21 cellular contexts compared by ENCODE assay signal in the genomic region with DNA sequence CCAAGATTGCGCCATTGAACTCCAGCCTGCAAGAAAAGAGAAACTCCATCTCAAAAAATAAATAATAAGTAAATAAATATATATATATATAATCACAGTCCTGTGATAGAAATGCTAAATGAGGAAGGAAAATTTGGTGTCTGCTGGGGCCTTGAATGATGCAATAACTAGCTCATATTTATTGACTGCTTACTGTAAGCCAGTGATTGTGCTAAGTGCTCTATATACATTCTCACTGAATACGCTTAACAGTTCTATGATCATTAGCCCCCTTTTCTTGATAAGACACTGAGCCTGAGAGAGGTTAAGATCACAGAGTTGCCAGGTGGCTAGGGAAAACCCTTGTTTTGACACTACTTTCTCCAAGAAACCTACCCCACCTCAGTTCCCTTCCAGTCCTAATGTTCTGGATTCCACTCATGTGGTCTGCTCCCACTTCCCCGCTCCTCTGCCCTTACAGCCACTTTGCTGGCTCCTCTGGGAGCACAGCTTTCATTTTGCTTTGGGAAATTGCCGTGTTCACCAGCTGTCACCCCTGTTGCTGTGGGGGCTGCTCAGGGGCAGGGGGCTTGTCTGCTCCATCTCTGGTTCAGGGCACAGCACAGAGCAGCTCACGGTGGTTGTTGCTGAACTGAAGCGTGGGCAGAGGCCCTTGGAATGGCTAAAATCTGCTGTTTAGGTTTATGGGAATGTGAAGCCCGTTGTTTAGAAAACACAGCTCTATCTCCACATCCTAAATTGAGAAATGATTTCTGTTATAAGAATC. TPM values are rescaled to one million over a fixed set of nuclear protein-coding genes. Genes with fewer than 3 reads are reported as not detected.
DNase-seq lines count a peak whose midpoint lies in the region; ATAC-seq, FAIRE-seq and TF ChIP-seq lines count a peak whose summit lies in the region.
"Had no signal": no experiment of that assay in that cellular context is flagged by ENCODE, and none has a peak within 500 bp of the region (broad histone marks: within the 10 kb centered on the region; RNA-seq: fewer than 3 reads in every experiment).

No MANE protein-coding gene starts in this region.

- no peaks in the 10 kb centered on the region for H3K36me3 Mint-ChIP-seq in natural killer cell
- H3K36me3 Mint-ChIP-seq in natural killer cell treated with Interleukin-12 subunit alpha and Interleukin-12 subunit beta and Interleukin-15 and Interleukin-18, amount 100 ng/mL, for 72 hours: no peaks in the 10 kb centered on the region
- peaks cover 36% of the 10 kb centered on the region for H3K36me3 Mint-ChIP-seq in endodermal cell (ENCODE audit: low read depth)

- RAD21 ChIA-PET in GM12878 (lab: Charles Lee; ENCODE audit: unreplicated experiment): interaction anchor here (1.1 kb wide), 1 partner anchor 36 kb away, joined by 4 read pairs; no protein-coding TSS in a partner anchor

- H3K4me1 Mint-ChIP-seq in natural killer cell (peaks cover 5 to 7% of the 10 kb centered on the region in 2 donors), endodermal cell (no peaks in the 10 kb centered on the region)
- H3K4me1 Mint-ChIP-seq in natural killer cell treated with Interleukin-12 subunit alpha and Interleukin-12 subunit beta and Interleukin-15 and Interleukin-18, amount 100 ng/mL, for 72 hours (ENCODE audit: low read depth in 2 of 2): peaks cover 0 to 8% of the 10 kb centered on the region in 2 donors

- no peak for TF ChIP-seq RAD21 in GM12878 (IDR thresholded peaks at IDR 0.05; ENCODE audit: insufficient read depth, low read depth, low read length)

- H3K27me3 ChIP-seq in GM12878 (replicated peaks in 1 of 2; ENCODE audit: control insufficient read depth in 2 of 2, insufficient read depth in 2 of 2, low read length in 1 of 2): peaks cover 0 to 1% of the 10 kb centered on the region in 2 experiments; a peak in 1 of 4 replicates
- H3K27me3 ChIP-seq in endodermal cell (ENCODE audit: control insufficient read depth, insufficient read depth, low read length, poor library complexity, severe bottlenecking): peaks cover 48% of the 10 kb centered on the region
- H3K27me3 ChIP-seq: uterus had no signal

- TF ChIP-seq EP300 in GM12878 (IDR thresholded peaks at IDR 0.05; ENCODE audit: borderline replicate concordance in 1 of 2, control insufficient read depth in 1 of 2, low read depth in 2 of 2, low read length in 2 of 2): no peak

- H3K36me3 ChIP-seq in GM12878 (ENCODE audit: control insufficient read depth in 2 of 2, insufficient read depth in 2 of 2, low read length in 1 of 2) (peaks cover 0 to 23% of the 10 kb centered on the region in 2 experiments), endodermal cell (ENCODE audit: control insufficient read depth, insufficient read depth, low read length) (peaks cover 36% of the 10 kb centered on the region)
- H3K36me3 ChIP-seq: uterus had no signal

- no peak overlapping the region for H2AFZ ChIP-seq in GM12878 (ENCODE audit: control insufficient read depth, low read depth, low read length)
- H2AFZ ChIP-seq: hepatocyte had no signal

- H4K20me1 ChIP-seq in GM12878 (ENCODE audit: control insufficient read depth, insufficient read depth): no peaks in the 10 kb centered on the region

- no peak overlapping the region for H3K4me3 ChIP-seq in NB4 (ENCODE audit: low read depth, low read length)
- H3K4me3 ChIP-seq in GM12878: no peak overlapping the region
- H3K4me3 ChIP-seq in endodermal cell (ENCODE audit: low read length): no peak overlapping the region
- H3K4me3 ChIP-seq: hepatocyte, uterus had no signal

- POLR2A ChIA-PET in GM12878 (lab: Charles Lee): interaction anchor here (0.6 to 1.2 kb wide), 2 partner anchors 11 to 162 kb away, joined by 4 to 7 read pairs; no protein-coding TSS in a partner anchor

- no peak for TF ChIP-seq POLR2A in NB4 (IDR thresholded peaks at IDR 0.05; ENCODE audit: extremely low read depth, insufficient read length)
- no peak for TF ChIP-seq POLR2A in GM12878 (IDR thresholded peaks at IDR 0.05; ENCODE audit: low read depth, low read length)

- TF ChIP-seq CTCF in natural killer cell (IDR thresholded peaks at IDR 0.05): no peak
- TF ChIP-seq CTCF in NB4 (IDR thresholded peaks at IDR 0.05; ENCODE audit: low read depth, low read length): no peak
- TF ChIP-seq CTCF in GM12878 (IDR thresholded peaks at IDR 0.05 in 2 of 3, conservative IDR thresholded peaks at IDR 0.05 in 1 of 3; ENCODE audit: control insufficient read depth in 2 of 3, extremely low read depth in 1 of 3, insufficient read depth in 1 of 3, low read depth in 3 of 3, low read length in 3 of 3): no peak
- TF ChIP-seq CTCF in endodermal cell (conservative IDR thresholded peaks at IDR 0.05): no peak

- H3K9ac ChIP-seq in GM12878 (ENCODE audit: control insufficient read depth, insufficient read depth, low read length) (no peak overlapping the region), endodermal cell (ENCODE audit: extremely low read depth, low read length, poor library complexity, severe bottlenecking) (no peak overlapping the region)

- no peaks in the 10 kb centered on the region for H3K79me2 ChIP-seq in GM12878 (ENCODE audit: control insufficient read depth, insufficient read depth, low read length)
- H3K79me2 ChIP-seq: hepatocyte had no signal

- H3K4me3 Mint-ChIP-seq in natural killer cell: peak overlapping the region; percentile 47
- no peak overlapping the region for H3K4me3 Mint-ChIP-seq in natural killer cell treated with Interleukin-12 subunit alpha and Interleukin-12 subunit beta and Interleukin-15 and Interleukin-18, amount 100 ng/mL, for 72 hours
- no peak overlapping the region for H3K4me3 Mint-ChIP-seq in endodermal cell

- DNase-seq in natural killer cell (no peak), NB4 (ENCODE audit: low read depth) (peak; percentile 56), GM12878 (ENCODE audit: low read depth, low spot score) (no peak), EL (no peak), endodermal cell (no peak)
- no peak for DNase-seq in natural killer cell treated with Interleukin-12 subunit alpha and Interleukin-12 subunit beta and Interleukin-15 and Interleukin-18, amount 100 ng/mL, for 72 hours (ENCODE audit: low spot score)
- no peak for DNase-seq in activated CD4-positive, alpha-beta T cell treated with anti-CD3 and anti-CD28 coated beads, Interleukin-2, amount 50 U/mL, for 1 hour
- DNase-seq: anterior cingulate cortex; central memory CD4-positive, alpha-beta T cell; effector CD4-positive, alpha-beta T cell; NCI-H187 treated with DMSO at 0.1 percent for 48 hours; NCI-H510A treated with DMSO at 0.1 percent for 48 hours; stimulated activated CD4-positive, alpha-beta T cell treated with anti-CD3 and anti-CD28 coated beads, Interleukin-2, amount 100 ng/mL, for 48 hours; uterus had no signal

- in situ Hi-C loops in GM12878 (cut with MboI): loop anchor here (5.0 kb wide), 1 partner anchor 48 kb away; no protein-coding TSS in a partner anchor

- SMC1A ChIA-PET in GM12878 (lab: Charles Lee; ENCODE audit: uncharacterized antibody, unreplicated experiment): interaction anchor here (1.7 to 2.5 kb wide), 2 partner anchors 18 to 50 kb away, joined by 5 to 6 read pairs; no protein-coding TSS in a partner anchor

- FAIRE-seq in GM12878 (lab: Jason Lieb, UNC): no peak
- FAIRE-seq: D721Med, GM12892, kidney had no signal

- no peak overlapping the region for H3K4me2 ChIP-seq in GM12878 (ENCODE audit: control insufficient read depth, insufficient read depth)
- H3K4me2 ChIP-seq: hepatocyte had no signal

- H3K27ac Mint-ChIP-seq in natural killer cell (peak overlapping the region; percentile 27 to 29), endodermal cell (no peak overlapping the region)
- no peak overlapping the region for H3K27ac Mint-ChIP-seq in natural killer cell treated with Interleukin-12 subunit alpha and Interleukin-12 subunit beta and Interleukin-15 and Interleukin-18, amount 100 ng/mL, for 72 hours
- H3K27ac Mint-ChIP-seq: activated T-helper 2 cell treated with anti-CD3 and anti-CD28 coated beads, Interferon-gamma antibody, Interleukin-2, Interleukin-4, amounts not matched to agents 10 μg/mL and 5 μg/mL and 100 μg/mL, durations not matched to agents 14 hours and 24 hours and 36 hours had no signal

- intact Hi-C loops in natural killer cell (cut with micrococcal nuclease) (no loop called here), GM12878 (cut with micrococcal nuclease; ENCODE audit: unreplicated experiment) (loop anchor here (5.0 kb wide), 1 partner anchor 48 kb away; no protein-coding TSS in a partner anchor)

- H3K27ac ChIP-seq in GM12878 (ENCODE audit: control insufficient read depth, insufficient read depth) (no peak overlapping the region), endodermal cell (ENCODE audit: low read depth, low read length) (no peak overlapping the region)
- H3K27ac ChIP-seq: hepatocyte had no signal

- H3K4me1 ChIP-seq in GM12878 (ENCODE audit: control insufficient read depth, insufficient read depth, low read length) (0 out of 2 replicates have a peak, but pooled peaks cover 2% of the 10 kb centered on the region), endodermal cell (ENCODE audit: control insufficient read depth, insufficient read depth, low read length) (no peaks in the 10 kb centered on the region)
- H3K4me1 ChIP-seq: uterus had no signal

- CTCF ChIA-PET in GM12878 (lab: Yijun Ruan, JAX): interaction anchor here (0.9 to 3.1 kb wide), 3 partner anchors 46 to 169 kb away, joined by 3 to 13 read pairs (median 4); no protein-coding TSS in a partner anchor

- no peak for ATAC-seq in natural killer cell
- ATAC-seq in natural killer cell treated with Interleukin-12 subunit alpha and Interleukin-12 subunit beta and Interleukin-15 and Interleukin-18, amount 100 ng/mL, for 72 hours: no peak
- ATAC-seq in GM12878: no peak
- no peak for ATAC-seq in GM19463 (IDR thresholded peaks at IDR 0.05; ENCODE audit: unreplicated experiment)

- H3K27me3 Mint-ChIP-seq in natural killer cell (ENCODE audit: low read depth in 2 of 2) (peaks cover 6 to 9% of the 10 kb centered on the region in 2 donors), endodermal cell (ENCODE audit: insufficient read depth) (peaks cover 42% of the 10 kb centered on the region)
- H3K27me3 Mint-ChIP-seq in natural killer cell treated with Interleukin-12 subunit alpha and Interleukin-12 subunit beta and Interleukin-15 and Interleukin-18, amount 100 ng/mL, for 72 hours: peaks cover under 1 to 5% of the 10 kb centered on the region in 2 donors

- no peaks in the 10 kb centered on the region for H3K9me3 ChIP-seq in GM12878 (replicated peaks; ENCODE audit: control insufficient read depth, insufficient read depth, low read length)
- H3K9me3 ChIP-seq in endodermal cell (ENCODE audit: control insufficient read depth, low read length): no peaks in the 10 kb centered on the region
- H3K9me3 ChIP-seq: uterus had no signal

- WGBS in GM12878 (ENCODE audit: insufficient coverage, insufficient replicate concordance, low lambda C conversion rate, missing lambda C conversion rate): 64% methylated on average over 7 of the region's 7 CpGs
- 87 to 93% methylated on average over 2 to 5 of the region's 7 CpGs for WGBS in endodermal cell (ENCODE audit: insufficient coverage in 1 of 2, insufficient read length in 1 of 2), 2 experiments

- H3K9me3 Mint-ChIP-seq in natural killer cell (no peaks in the 10 kb centered on the region), endodermal cell (no peaks in the 10 kb centered on the region)
- H3K9me3 Mint-ChIP-seq in natural killer cell treated with Interleukin-12 subunit alpha and Interleukin-12 subunit beta and Interleukin-15 and Interleukin-18, amount 100 ng/mL, for 72 hours: no peaks in the 10 kb centered on the region
- H3K9me3 Mint-ChIP-seq: activated T-helper 2 cell treated with anti-CD3 and anti-CD28 coated beads, Interferon-gamma antibody, Interleukin-2, Interleukin-4, amounts not matched to agents 10 μg/mL and 5 μg/mL and 100 μg/mL, durations not matched to agents 14 hours and 24 hours and 36 hours had no signal

- no TSS peak for BruUV-seq in GM12878 (replicated peaks; lab: Mats Ljungman, UMichigan)

RNA-seq across cellular contexts. Expression of a gene that starts 2.5 kb away (rescaled TPM):
- total RNA-seq in natural killer cell: 1 to 10 TPM in 1 of 3 donors, under 1 TPM in 2; 0.29 to 1.6 (median 0.40) TPM
- under 1 TPM in 1 of 2 donors, not detected in 1; 0.24 TPM for total RNA-seq in natural killer cell treated with Interleukin-12 subunit alpha and Interleukin-12 subunit beta and Interleukin-15 and Interleukin-18, amount 100 ng/mL, for 72 hours
- total RNA-seq in GM12878 (2013; cell fraction: nucleolus; rRNA removed): not detected in 2 replicates
- total RNA-seq in GM12878 (2014; rRNA removed): 0.22 TPM in 1 of 2 replicates, not detected in the other
- not detected in 2 replicates for total RNA-seq in GM12878 (2014; rRNA removed; fragmentation: Illumina TruSeq; extraction: Trizol)
- total RNA-seq in GM12878 (2021): not detected in 2 replicates
- not detected for polyA plus RNA-seq in GM12878 (2011; ENCODE audit: low read depth)
- polyA plus RNA-seq in GM12878 (2011; rRNA removed): not detected in 2 replicates
- polyA plus RNA-seq in GM12878 (2011; cell fraction: cytosol; rRNA removed): not detected in 2 replicates
- polyA plus RNA-seq in GM12878 (2011; cell fraction: nucleus; rRNA removed): not detected in 2 replicates
- polyA plus RNA-seq in GM12878 (2012): 0.19 and 0.27 TPM in 2 replicates
- not detected in 2 replicates for polyA plus RNA-seq in GM12878 (2014; fragmentation: Illumina TruSeq; extraction: Trizol)
- polyA plus RNA-seq in GM12878 (2014; fragmentation: Nextera tagmentation; extraction: Ambion mirVana): not detected
- polyA plus RNA-seq in GM12878 (2014; rRNA removed): 0.06 TPM in 1 of 2 replicates, not detected in the other
- not detected for polyA plus RNA-seq in GM12878 (2016; fragmentation: Nextera tagmentation; extraction: Ambion mirVana)
- polyA minus RNA-seq in GM12878 (2011; rRNA and poly(A)+ RNA removed): not detected in 2 replicates
- not detected in 2 replicates for polyA minus RNA-seq in GM12878 (2011; cell fraction: cytosol; rRNA and poly(A)+ RNA removed)
- polyA minus RNA-seq in GM12878 (2011; cell fraction: nucleus; rRNA and poly(A)+ RNA removed): not detected in 2 replicates
- under 1 TPM; 0.66 to 0.75 TPM for total RNA-seq in endodermal cell
- 0.18 TPM for polyA plus RNA-seq in endodermal cell (2013, experiment 1 of 2)
- polyA plus RNA-seq in endodermal cell (2013, experiment 2 of 2): not detected
- total RNA-seq: SK-MEL-5 had no signal

Comparison
In these comparisons a context has a peak if more than half of its experiments do, and no peak if none do; other contexts are left out.
1. H3K27ac Mint-ChIP-seq: peak in natural killer cell (2 of 2); none in natural killer cell treated with Interleukin-12 subunit alpha and Interleukin-12 subunit beta and Interleukin-15 and Interleukin-18, amount 100 ng/mL, for 72 hours (0 of 2) and endodermal cell (single experiment).